ENCODE assay signal across 1 cellular context in genomic region chr6:27872634-27873028, GRCh38.
TF ChIP-seq lines count a peak whose summit lies in the region.

No MANE protein-coding gene starts in this region.

TF ChIP-seq in HepG2, 621 proteins besides CTCF, POLR2A, EP300 and RAD21 (continued from another document):
- TF ChIP-seq CSRNP1 (CRISPR knock-in tag; IDR thresholded peaks at IDR 0.05) (no peak), ZNF143 (CRISPR knock-in tag; IDR thresholded peaks at IDR 0.05) (no peak), CHD4 (IDR thresholded peaks at IDR 0.05; ENCODE audit: borderline replicate concordance, low read length) (no peak), HNRNPH1 (optimal IDR thresholded peaks at IDR 0.05; ENCODE audit: low read depth, low read length) (no peak), NR3C1 (CRISPR knock-in tag; IDR thresholded peaks at IDR 0.05) (no peak), SPEN (CRISPR knock-in tag; IDR thresholded peaks at IDR 0.05; ENCODE audit: low read depth) (no peak), ZNF383 (CRISPR knock-in tag; IDR thresholded peaks at IDR 0.05; ENCODE audit: borderline replicate concordance) (no peak)
